In the genomic region with DNA sequence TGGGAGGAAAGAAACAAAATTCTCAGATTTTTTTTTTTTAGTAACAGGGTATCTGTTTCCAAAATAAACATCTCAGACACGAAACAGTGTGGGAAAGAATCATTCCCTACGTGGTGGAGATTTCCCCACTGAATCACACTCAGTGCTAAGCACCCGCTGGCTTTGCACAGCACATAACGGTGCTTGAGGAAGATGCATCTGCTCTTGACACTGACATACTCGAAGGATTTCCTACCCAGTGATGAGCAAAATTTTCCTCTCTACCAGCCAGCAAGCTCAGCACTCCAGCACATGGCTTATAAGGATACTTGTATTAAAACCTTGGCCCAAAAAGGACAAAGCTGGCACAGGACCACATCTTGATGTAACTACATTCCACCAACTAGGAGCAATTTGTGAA, we compare ENCODE assay signal across 10 cellular contexts. TPM values are rescaled to one million over a fixed set of nuclear protein-coding genes. Genes with fewer than 3 reads are reported as not detected.
DNase-seq lines count a peak whose midpoint lies in the region; ATAC-seq and TF ChIP-seq lines count a peak whose summit lies in the region.
"Had no signal": no experiment of that assay in that cellular context is flagged by ENCODE, and none has a peak within 500 bp of the region (broad histone marks: within the 10 kb centered on the region; RNA-seq: fewer than 3 reads in every experiment).

No MANE protein-coding gene starts in this region.

- WGBS in stomach, 5 donors: 43 to 56% (median 53%) methylated on average over 5 of the region's 5 CpGs

- peaks cover 32 to 84% (median 74%) of the 10 kb centered on the region in 4 donors for H3K36me3 ChIP-seq in stomach

- H3K27ac ChIP-seq in stomach: peak overlapping the region in 4 of 5 donors; percentile 24 to 76 (median 62)

- H3K27ac Mint-ChIP-seq in naive thymus-derived CD8-positive, alpha-beta T cell: no peak overlapping the region
- H3K27ac Mint-ChIP-seq: activated CD8-positive, alpha-beta T cell treated with anti-CD3 and anti-CD28 coated beads, Interleukin-2, amount 10 ng/mL, durations not matched to agents 7 days and 5 days had no signal

- H3K4me1 Mint-ChIP-seq in naive thymus-derived CD8-positive, alpha-beta T cell: peaks cover 2 to 8% (median 4%) of the 10 kb centered on the region in 4 donors

- no peaks in the 10 kb centered on the region for H3K27me3 ChIP-seq in stomach

- DNase-seq in GOT3 (lab: John Stamatoyannopoulos, UW): peak; percentile 52
- peak; percentile 97 for DNase-seq in amniotic stem cell (lab: John Stamatoyannopoulos, UW)
- DNase-seq in hepatic stellate cell (ENCODE audit: low spot score): peak; percentile 86
- no peak for DNase-seq in stomach
- DNase-seq in naive thymus-derived CD8-positive, alpha-beta T cell: no peak
- DNase-seq: activated CD8-positive, alpha-beta T cell treated with anti-CD3 and anti-CD28 coated beads, Interleukin-2, amount 10 ng/mL, durations not matched to agents 7 days and 5 days; effector memory CD4-positive, alpha-beta T cell; SHP77 treated with DMSO at 0.1 percent for 48 hours had no signal

- H3K36me3 Mint-ChIP-seq in naive thymus-derived CD8-positive, alpha-beta T cell: peaks cover 4 to 73% (median 23%) of the 10 kb centered on the region in 3 donors

- TF ChIP-seq CTCF in stomach (IDR thresholded peaks at IDR 0.05): no peak

- ATAC-seq in GM21619 (IDR thresholded peaks at IDR 0.05; ENCODE audit: unreplicated experiment): no peak
- ATAC-seq in HG02571 (IDR thresholded peaks at IDR 0.05; ENCODE audit: unreplicated experiment): no peak
- ATAC-seq in naive thymus-derived CD8-positive, alpha-beta T cell: no peak
- ATAC-seq: activated CD8-positive, alpha-beta T cell treated with anti-CD3 and anti-CD28 coated beads, Interleukin-2, amount 10 ng/mL, durations not matched to agents 7 days and 5 days had no signal

- POLR2A ChIA-PET in naive thymus-derived CD8-positive, alpha-beta T cell (lab: Charles Lee): no interaction called here

- no peaks in the 10 kb centered on the region for H3K9me3 ChIP-seq in stomach

- TF ChIP-seq POLR2A in stomach (IDR thresholded peaks at IDR 0.05): no peak

- no peaks in the 10 kb centered on the region for H3K9me3 Mint-ChIP-seq in naive thymus-derived CD8-positive, alpha-beta T cell

- TF ChIP-seq EP300 in stomach (IDR thresholded peaks at IDR 0.05): peak; percentile 58

- intact Hi-C loops in stomach (cut with DNase I; ENCODE audit: low total_unique reads): loop anchor here (5.0 kb wide), 1 partner anchor 213 kb away; no protein-coding TSS in a partner anchor

- no peaks in the 10 kb centered on the region for H3K27me3 Mint-ChIP-seq in naive thymus-derived CD8-positive, alpha-beta T cell

- H3K4me3 ChIP-seq in stomach: no peak overlapping the region

- H3K4me3 Mint-ChIP-seq in naive thymus-derived CD8-positive, alpha-beta T cell: no peak overlapping the region
- H3K4me3 Mint-ChIP-seq: activated CD8-positive, alpha-beta T cell treated with anti-CD3 and anti-CD28 coated beads, Interleukin-2, amount 10 ng/mL, durations not matched to agents 7 days and 5 days had no signal

- peaks cover 0 to 14% (median 6%) of the 10 kb centered on the region in 4 donors for H3K4me1 ChIP-seq in stomach

RNA-seq across cellular contexts. Expression of a gene that starts 59.1 kb away (rescaled TPM):
- 10 to 100 TPM; 38.2 to 61.0 (median 45.1) TPM for total RNA-seq in stomach
- polyA plus RNA-seq in stomach: 1 to 10 TPM; 6.4 to 8.6 (median 7.8) TPM
- total RNA-seq in naive thymus-derived CD8-positive, alpha-beta T cell: 10 to 100 TPM; 65.0 to 68.9 TPM
- 10 to 100 TPM in 1 of 3 donors, 1 to 10 TPM in 2; 9.9 to 13.7 (median 10.0) TPM for polyA plus RNA-seq in naive thymus-derived CD8-positive, alpha-beta T cell

Comparison
In these comparisons a context has a peak if more than half of its experiments do, and no peak if none do; other contexts are left out.
1. DNase-seq: peak in GOT3 (single experiment), amniotic stem cell (single experiment) and hepatic stellate cell (single experiment); none in stomach (single experiment) and naive thymus-derived CD8-positive, alpha-beta T cell (0 of 10).